ENCODE assay signal across 19 cellular contexts in genomic region chr17:11787074-11787473, GRCh38.
DNase-seq lines count a peak whose midpoint lies in the region; FAIRE-seq and TF ChIP-seq lines count a peak whose summit lies in the region.
"Had no signal": no experiment of that assay in that cellular context is flagged by ENCODE, and none has a peak within 500 bp of the region (broad histone marks: within the 10 kb centered on the region; RNA-seq: fewer than 3 reads in every experiment).

No MANE protein-coding gene starts in this region.

- no peaks in the 10 kb centered on the region for H3K36me3 Mint-ChIP-seq in activated CD4-positive, alpha-beta T cell treated with anti-CD3 and anti-CD28 coated beads, Interleukin-2, amount 10 ng/mL, durations not matched to agents 7 days and 5 days (ENCODE audit: low read depth)
- H3K36me3 Mint-ChIP-seq: CD8-positive, alpha-beta T cell had no signal

- H3K27ac Mint-ChIP-seq in activated CD4-positive, alpha-beta T cell treated with anti-CD3 and anti-CD28 coated beads, Interleukin-2, amount 10 ng/mL, durations not matched to agents 7 days and 5 days: peak overlapping the region; percentile 44
- H3K27ac Mint-ChIP-seq: CD8-positive, alpha-beta T cell; H9 had no signal

- peaks cover 25% of the 10 kb centered on the region for H3K9me3 Mint-ChIP-seq in activated CD4-positive, alpha-beta T cell treated with anti-CD3 and anti-CD28 coated beads, Interleukin-2, amount 10 ng/mL, durations not matched to agents 7 days and 5 days

- H3K4me3 Mint-ChIP-seq in activated CD4-positive, alpha-beta T cell treated with anti-CD3 and anti-CD28 coated beads, Interleukin-2, amount 10 ng/mL, durations not matched to agents 7 days and 5 days: no peak overlapping the region
- H3K4me3 Mint-ChIP-seq: CD8-positive, alpha-beta T cell; H9 had no signal

- no peak for DNase-seq in activated CD4-positive, alpha-beta T cell treated with anti-CD3 and anti-CD28 coated beads, Interleukin-2, amount 10 ng/mL, durations not matched to agents 7 days and 5 days
- DNase-seq in activated CD4-positive, alpha-beta T cell treated with anti-CD3 and anti-CD28 coated beads for 48 hours: no peak
- peak; percentile 3 for DNase-seq in NAMALWA (ENCODE audit: low spot score)
- DNase-seq in RPMI8226: peak; percentile 30
- no peak for DNase-seq in C1 segment of cervical spinal cord (lab: John Stamatoyannopoulos, UW)
- DNase-seq in activated effector memory CD4-positive, alpha-beta T cell treated with Interleukin-2 at 50 U/mL for 16 hours: no peak
- DNase-seq in kidney: no peak
- DNase-seq: AML-193; Calu3; CD8-positive, alpha-beta T cell; DMS79 treated with DMSO at 0.1 percent for 48 hours; GF-D8; H9 had no signal

- H3K27ac ChIP-seq in kidney (ENCODE audit: low read depth in 2 of 2, low read length in 2 of 2): no peak overlapping the region
- H3K27ac ChIP-seq: 22Rv1, A549, HL-60 had no signal

- no peaks in the 10 kb centered on the region for H3K4me1 ChIP-seq in kidney (ENCODE audit: control insufficient read depth in 1 of 2, insufficient read depth in 1 of 2, low read depth in 1 of 2, low read length in 2 of 2)
- H3K4me1 ChIP-seq: A549 had no signal

- no peak for FAIRE-seq in kidney (lab: Jason Lieb, UNC)
- FAIRE-seq: A549, GM12892, GM18507, H1 had no signal

- no peak overlapping the region for H3K9ac ChIP-seq in kidney (ENCODE audit: low read length in 2 of 2)

- no peaks in the 10 kb centered on the region for H3K27me3 Mint-ChIP-seq in activated CD4-positive, alpha-beta T cell treated with anti-CD3 and anti-CD28 coated beads, Interleukin-2, amount 10 ng/mL, durations not matched to agents 7 days and 5 days

- TF ChIP-seq CTCF in kidney (IDR thresholded peaks at IDR 0.05; ENCODE audit: borderline replicate concordance, extremely low read depth, insufficient read depth): no peak

- POLR2A ChIA-PET in activated CD4-positive, alpha-beta T cell treated with anti-CD3 and anti-CD28 coated beads, Interleukin-2, amount 10 ng/mL, durations not matched to agents 7 days and 5 days (lab: Charles Lee): no interaction called here

- H3K36me3 ChIP-seq in kidney (ENCODE audit: control insufficient read depth in 1 of 2, insufficient read depth in 2 of 2, low read length in 2 of 2): no peaks in the 10 kb centered on the region

- H3K4me3 ChIP-seq in kidney (ENCODE audit: low read length in 2 of 2): no peak overlapping the region
- H3K4me3 ChIP-seq: A549 had no signal

- intact Hi-C loops in kidney (cut with DNase I): no loop called here

- H3K4me1 Mint-ChIP-seq in activated CD4-positive, alpha-beta T cell treated with anti-CD3 and anti-CD28 coated beads, Interleukin-2, amount 10 ng/mL, durations not matched to agents 7 days and 5 days: no peaks in the 10 kb centered on the region
- H3K4me1 Mint-ChIP-seq: H9 had no signal

- CTCF ChIA-PET in activated CD4-positive, alpha-beta T cell treated with anti-CD3 and anti-CD28 coated beads, Interleukin-2, amount 10 ng/mL, durations not matched to agents 7 days and 5 days (lab: Charles Lee): no interaction called here

- H3K9me3 ChIP-seq in kidney (ENCODE audit: control insufficient read depth in 1 of 2, low read length in 2 of 2): no peaks in the 10 kb centered on the region

Comparison
In these comparisons a context has a peak if more than half of its experiments do, and no peak if none do; other contexts are left out.
1. DNase-seq: peak in NAMALWA (single experiment) and RPMI8226 (single experiment); none in activated CD4-positive, alpha-beta T cell treated with anti-CD3 and anti-CD28 coated beads, Interleukin-2, amount 10 ng/mL, durations not matched to agents 7 days and 5 days (single experiment), activated CD4-positive, alpha-beta T cell treated with anti-CD3 and anti-CD28 coated beads for 48 hours (single experiment), C1 segment of cervical spinal cord (0 of 14), activated effector memory CD4-positive, alpha-beta T cell treated with Interleukin-2 at 50 U/mL for 16 hours (single experiment) and kidney (single experiment).